In the genomic region with DNA sequence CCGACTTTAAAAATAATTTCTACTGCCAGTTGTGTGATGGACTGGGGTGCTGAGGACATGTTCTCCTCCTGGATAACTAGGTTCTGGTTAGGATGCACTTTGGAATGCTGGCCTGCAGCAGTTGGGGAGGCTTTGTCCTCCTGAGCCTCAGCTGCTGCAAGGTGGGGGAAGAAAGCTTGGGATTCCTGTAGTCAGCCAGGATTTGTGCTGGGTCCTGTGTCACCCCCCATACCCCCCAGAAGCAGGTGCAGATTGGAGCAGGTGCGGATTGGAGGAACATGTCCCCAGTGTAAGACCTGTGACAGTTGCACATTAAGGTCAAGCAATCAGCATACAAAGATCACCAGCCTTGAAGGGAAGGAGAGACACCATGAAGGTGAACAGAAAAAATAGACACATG, we compare ENCODE assay signal across 21 cellular contexts. TPM values are rescaled to one million over a fixed set of nuclear protein-coding genes. Genes with fewer than 3 reads are reported as not detected.
DNase-seq lines count a peak whose midpoint lies in the region; ATAC-seq and TF ChIP-seq lines count a peak whose summit lies in the region.
"Had no signal": no experiment of that assay in that cellular context is flagged by ENCODE, and none has a peak within 500 bp of the region (broad histone marks: within the 10 kb centered on the region; RNA-seq: fewer than 3 reads in every experiment).

No MANE protein-coding gene starts in this region.

- no peak for DNase-seq in activated T-cell treated with anti-CD3 and anti-CD28 coated beads, Interleukin-2, amount 50 U/mL, for 72 hours
- no peak for DNase-seq in activated T-cell treated with anti-CD3 and anti-CD28 coated beads, Interleukin-2, amount 50 U/mL, for 1 hour
- DNase-seq in PC-3 (no peak), spleen (no peak), COR-L47 (lab: John Stamatoyannopoulos, UW) (no peak), mesenteric fat pad (ENCODE audit: low spot score) (no peak)
- no peak for DNase-seq in central memory CD8-positive, alpha-beta T cell (ENCODE audit: low spot score in 2 of 2)
- DNase-seq in activated CD8-positive, alpha-beta memory T cell treated with anti-CD3 and anti-CD28 coated beads, Interleukin-2, amount 50 U/mL, for 4 hours, result no peak
- DNase-seq: ACHN; DND-41; IMR-90; NCI-H1694; NCI-H2227 treated with DMSO at 0.1 percent for 48 hours; stimulated activated CD4-positive, alpha-beta T cell treated with anti-CD3 and anti-CD28 coated beads, Interleukin-4, amount 100 ng/mL, for 24 hours; T1000 had no signal

- TF ChIP-seq CTCF in PC-3 (conservative IDR thresholded peaks at IDR 0.05; ENCODE audit: low read depth, low read length), result no peak
- TF ChIP-seq CTCF in spleen (IDR thresholded peaks at IDR 0.05 in 8 of 11, conservative IDR thresholded peaks at IDR 0.05 in 3 of 11), result no peak

- peaks cover 26 to 59% of the 10 kb centered on the region in 2 donors for H3K36me3 Mint-ChIP-seq in activated T-cell treated with anti-CD3 and anti-CD28 coated beads, Interleukin-2, amount 50 U/mL, for 72 hours (ENCODE audit: insufficient read depth in 2 of 2)
- peaks cover 66% of the 10 kb centered on the region for H3K36me3 Mint-ChIP-seq in central memory CD8-positive, alpha-beta T cell (ENCODE audit: insufficient read depth)

- CTCF ChIA-PET in PC-3 (lab: Charles Lee), result no interaction called here

- H3K9ac ChIP-seq in PC-3 (ENCODE audit: low read length), result no peak overlapping the region

- no peaks in the 10 kb centered on the region for H3K4me1 ChIP-seq in PC-3 (ENCODE audit: insufficient read depth, low read length)
- H3K4me1 ChIP-seq in spleen, result peaks cover 38 to 59% (median 46%) of the 10 kb centered on the region in 6 donors
- H3K4me1 ChIP-seq: SJSA1 had no signal

- H3F3A ChIP-seq in PC-3 (ENCODE audit: low read length, unreplicated experiment), result no peaks in the 10 kb centered on the region

- H3K9me3 ChIP-seq in PC-3 (ENCODE audit: low read length) (no peaks in the 10 kb centered on the region), spleen (peaks cover 0 to 11% (median 2%) of the 10 kb centered on the region in 8 donors)
- H3K9me3 ChIP-seq: adrenal gland, SJSA1 had no signal

- H3K9me3 Mint-ChIP-seq in activated T-cell treated with anti-CD3 and anti-CD28 coated beads, Interleukin-2, amount 50 U/mL, for 72 hours, result peaks cover 6 to 10% of the 10 kb centered on the region in 2 donors
- peaks cover 11% of the 10 kb centered on the region for H3K9me3 Mint-ChIP-seq in central memory CD8-positive, alpha-beta T cell

- intact Hi-C loops in PC-3 (cut with micrococcal nuclease), result no loop called here
- intact Hi-C loops in spleen (cut with DNase I; ENCODE audit: low total_unique reads), result no loop called here

- H3K79me2 ChIP-seq in PC-3 (ENCODE audit: low read length), result peaks cover 9% of the 10 kb centered on the region; the same call in 1 of the 2 replicates

- POLR2A ChIA-PET in PC-3 (lab: Charles Lee; ENCODE audit: unreplicated experiment), result no interaction called here

- H3K4me3 ChIP-seq in PC-3 (ENCODE audit: low read length), result no peak overlapping the region
- H3K4me3 ChIP-seq in spleen, result no peak overlapping the region
- H3K4me3 ChIP-seq: adrenal gland, SJSA1, smooth muscle cell had no signal

- H3K36me3 ChIP-seq in PC-3 (ENCODE audit: low read depth, low read length), result peaks cover 33% of the 10 kb centered on the region
- H3K36me3 ChIP-seq in spleen, result peaks cover 0 to 99% (median 68%) of the 10 kb centered on the region in 6 donors

- peaks cover 67% of the 10 kb centered on the region for H3K4me1 Mint-ChIP-seq in activated T-cell treated with anti-CD3 and anti-CD28 coated beads, Interleukin-2, amount 50 U/mL, for 72 hours (ENCODE audit: low read depth)
- H3K4me1 Mint-ChIP-seq in central memory CD8-positive, alpha-beta T cell, result peaks cover 62% of the 10 kb centered on the region
- H3K4me1 Mint-ChIP-seq: mesothelial cell of epicardium had no signal

- H3K27me3 ChIP-seq in PC-3 (ENCODE audit: low read length) (no peaks in the 10 kb centered on the region), spleen (replicated peaks in 1 of 7) (no peaks in the 10 kb centered on the region)
- H3K27me3 ChIP-seq: adrenal gland, SJSA1 had no signal

- H3K27me3 Mint-ChIP-seq in activated T-cell treated with anti-CD3 and anti-CD28 coated beads, Interleukin-2, amount 50 U/mL, for 72 hours (ENCODE audit: low read depth), result no peaks in the 10 kb centered on the region
- no peaks in the 10 kb centered on the region for H3K27me3 Mint-ChIP-seq in central memory CD8-positive, alpha-beta T cell

- peak overlapping the region; percentile 1 for H3K27ac Mint-ChIP-seq in activated T-cell treated with anti-CD3 and anti-CD28 coated beads, Interleukin-2, amount 50 U/mL, for 72 hours
- H3K27ac Mint-ChIP-seq in central memory CD8-positive, alpha-beta T cell (ENCODE audit: low read depth), result peak overlapping the region; percentile 94
- H3K27ac Mint-ChIP-seq: mesothelial cell of epicardium had no signal

- no peak for ATAC-seq in activated T-cell treated with anti-CD3 and anti-CD28 coated beads, Interleukin-2, amount 50 U/mL, for 72 hours (replicated peaks in 1 of 2)
- ATAC-seq in PC-3, result no peak
- ATAC-seq in central memory CD8-positive, alpha-beta T cell (replicated peaks; ENCODE audit: extremely low read depth, poor library complexity, severe bottlenecking), result no peak

- BruUV-seq in PC-3 (replicated peaks; lab: Mats Ljungman, UMichigan), result TSS peak; percentile 4

- H4K20me1 ChIP-seq in PC-3 (ENCODE audit: low read length), result no peaks in the 10 kb centered on the region; the same call in 1 of the 2 replicates

- WGBS in spleen, 5 donors, result 93 to 98% (median 97%) methylated on average over 2 of the region's 2 CpGs

- no peaks in the 10 kb centered on the region for H3K9me2 ChIP-seq in PC-3 (replicated peaks; ENCODE audit: low read length)

- H3K4me2 ChIP-seq in PC-3 (ENCODE audit: low read length), result no peak overlapping the region
- H3K4me2 ChIP-seq: smooth muscle cell had no signal

- H3K4me3 Mint-ChIP-seq in activated T-cell treated with anti-CD3 and anti-CD28 coated beads, Interleukin-2, amount 50 U/mL, for 72 hours, result no peak overlapping the region
- H3K4me3 Mint-ChIP-seq in central memory CD8-positive, alpha-beta T cell, result peak overlapping the region; percentile 19
- H3K4me3 Mint-ChIP-seq: CD14-positive monocyte, mesothelial cell of epicardium had no signal

- no peak for TF ChIP-seq POLR2A in spleen (IDR thresholded peaks at IDR 0.05)

- H3K27ac ChIP-seq in PC-3 (ENCODE audit: low read length), result no peak overlapping the region
- H3K27ac ChIP-seq in spleen, result peak overlapping the region in 5 of 8 donors; percentile 71 to 91 (median 84)
- H3K27ac ChIP-seq: HL-60, SJSA1 had no signal

- H2AFZ ChIP-seq in PC-3 (ENCODE audit: low read length), result no peak overlapping the region

RNA-seq across cellular contexts. Expression of a gene that starts 51.1 kb away (rescaled TPM):
- 100 to 1,000 TPM; 106 to 113 TPM for total RNA-seq in activated T-cell treated with anti-CD3 and anti-CD28 coated beads, Interleukin-2, amount 50 U/mL, for 72 hours
- total RNA-seq in PC-3 (2014; rRNA removed), result 55.9 and 71.3 TPM in 2 replicates
- 100 to 1,000 TPM in 4 of 7 donors, 10 to 100 TPM in 3; 76.4 to 162 (median 118) TPM for total RNA-seq in spleen
- 10 to 100 TPM; 32.2 to 80.1 (median 78.3) TPM for polyA plus RNA-seq in spleen
- total RNA-seq in mesenteric fat pad, result 104 TPM
